11 cellular contexts compared by ENCODE assay signal in the genomic region with DNA sequence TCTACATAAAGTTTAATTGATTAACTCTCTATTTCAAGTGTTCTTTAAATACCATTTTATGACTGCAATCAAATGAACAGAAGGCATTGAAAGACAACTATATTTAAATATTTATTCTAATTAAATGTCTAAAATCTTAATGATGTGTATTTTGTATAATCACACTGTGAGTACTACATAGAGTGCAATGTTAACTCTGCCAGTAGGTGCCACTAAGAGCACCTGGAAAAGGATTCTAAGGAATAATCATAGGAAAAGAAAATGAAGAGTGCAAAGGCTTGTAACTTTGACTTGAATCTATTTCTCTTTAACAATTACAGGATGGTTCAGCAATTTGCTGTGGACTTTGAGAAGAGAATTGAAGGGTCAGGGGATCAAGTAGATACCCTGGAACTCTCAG.
DNase-seq lines count a peak whose midpoint lies in the region; ATAC-seq and TF ChIP-seq lines count a peak whose summit lies in the region.
"Had no signal": no experiment of that assay in that cellular context is flagged by ENCODE, and none has a peak within 500 bp of the region (broad histone marks: within the 10 kb centered on the region; RNA-seq: fewer than 3 reads in every experiment).

No MANE protein-coding gene starts in this region.

- peaks cover 34% of the 10 kb centered on the region for H3K4me1 Mint-ChIP-seq in osteocyte (ENCODE audit: unreplicated experiment)

- H3K9me3 Mint-ChIP-seq in osteocyte (ENCODE audit: unreplicated experiment): peaks cover 3% of the 10 kb centered on the region

- no peaks in the 10 kb centered on the region for H3K27me3 ChIP-seq in H7 (ENCODE audit: control insufficient read depth, insufficient read depth, low read length)

- peak; percentile 62 for TF ChIP-seq CTCF in C4-2B (conservative IDR thresholded peaks at IDR 0.05)
- peak; percentile 69 for TF ChIP-seq CTCF in osteocyte (IDR thresholded peaks at IDR 0.05)

- no peak for ATAC-seq in HG03097 (IDR thresholded peaks at IDR 0.05; ENCODE audit: low FRiP score, unreplicated experiment)

- H3K4me3 ChIP-seq in H7 (ENCODE audit: insufficient read depth, low read depth, low read length): no peak overlapping the region

- no peaks in the 10 kb centered on the region for H3K36me3 ChIP-seq in H7 (replicated peaks; ENCODE audit: control insufficient read depth, insufficient read depth, low read length)

- DNase-seq in NCI-H460 (ENCODE audit: extremely low read depth, low read depth) (peak; percentile 16), dermis blood vessel endothelial cell (peak; percentile 32), osteocyte (ENCODE audit: extremely low spot score, unreplicated experiment) (no peak), H7 (no peak), SIG-M5 treated with dmso at 0.1 percent for 504 hours (lab: John Stamatoyannopoulos, UW; ENCODE audit: unreplicated experiment) (no peak)
- no peak for DNase-seq in activated T-cell treated with anti-CD3 and anti-CD28 coated beads, Interleukin-2, amount 50 U/mL, for 1 hour
- DNase-seq: activated CD8-positive, alpha-beta memory T cell treated with anti-CD3 and anti-CD28 coated beads for 24 hours; NCI-H226; retina had no signal

- no peak overlapping the region for H3K27ac Mint-ChIP-seq in osteocyte (ENCODE audit: unreplicated experiment)

- no peak overlapping the region for H3K27ac ChIP-seq in C4-2B

- peaks cover 3% of the 10 kb centered on the region for H3K36me3 Mint-ChIP-seq in osteocyte (ENCODE audit: unreplicated experiment)

- no peak overlapping the region for H3K4me3 Mint-ChIP-seq in osteocyte (ENCODE audit: unreplicated experiment)

- no peaks in the 10 kb centered on the region for H3K27me3 Mint-ChIP-seq in osteocyte (ENCODE audit: unreplicated experiment)

Comparison
In these comparisons a context has a peak if more than half of its experiments do, and no peak if none do; other contexts are left out.
1. DNase-seq: peak in NCI-H460 (single experiment) and dermis blood vessel endothelial cell (single experiment); none in osteocyte (single experiment), H7 (single experiment), activated T-cell treated with anti-CD3 and anti-CD28 coated beads, Interleukin-2, amount 50 U/mL, for 1 hour (single experiment) and SIG-M5 treated with dmso at 0.1 percent for 504 hours (single experiment).